Comparison of ENCODE assay signal across 8 cellular contexts in the genomic region with DNA sequence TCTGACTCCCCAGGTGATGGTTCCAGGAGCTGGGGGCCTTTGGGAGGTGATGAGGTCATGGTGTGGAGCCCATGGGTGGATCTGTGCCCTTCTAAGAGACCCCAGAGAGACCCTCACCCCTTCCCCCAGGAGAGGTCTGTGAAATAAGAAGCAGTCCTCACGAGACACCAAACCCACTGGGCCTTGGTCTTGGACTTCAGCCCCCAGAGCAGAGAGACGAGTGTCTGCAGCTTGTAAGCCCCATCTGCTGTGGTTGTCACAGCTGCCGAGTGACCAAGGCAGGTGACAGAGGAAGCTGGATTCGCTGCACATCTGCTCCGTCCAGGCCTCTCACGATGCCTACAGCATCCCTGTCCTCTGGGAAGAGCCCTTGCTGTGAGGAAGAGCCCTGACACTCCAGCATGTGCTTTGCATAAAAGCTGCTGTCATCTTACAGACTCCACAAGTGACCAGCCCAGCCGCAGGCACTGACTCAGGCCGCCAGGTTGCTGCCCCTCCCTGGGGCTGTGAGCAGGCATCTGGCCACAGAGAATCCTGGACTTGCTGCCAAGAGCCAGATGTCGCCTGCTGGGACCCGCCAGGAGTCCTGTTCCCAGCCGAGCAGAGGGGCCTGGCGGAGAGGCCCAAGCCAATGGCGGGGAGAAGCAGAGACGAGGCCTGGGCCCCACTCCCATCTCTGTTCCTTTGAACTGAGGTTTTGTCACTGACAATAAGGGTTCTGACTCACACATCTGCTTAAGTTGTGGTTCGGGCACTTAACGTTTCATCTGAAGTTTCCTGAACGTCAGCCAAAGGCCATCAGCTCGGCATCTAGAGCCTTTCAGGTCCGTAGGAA.
DNase-seq lines count a peak whose midpoint lies in the region; ATAC-seq, FAIRE-seq and TF ChIP-seq lines count a peak whose summit lies in the region.

No MANE protein-coding gene starts in this region.

- H3K4me3 ChIP-seq in DND-41 (ENCODE audit: low read depth in 1 of 2, low read length in 2 of 2) (no peak overlapping the region), H1 (ENCODE audit: extremely low read depth in 1 of 4, insufficient read depth in 2 of 4, low read depth in 3 of 4, low read length in 4 of 4) (no peak overlapping the region), neural progenitor cell (no peak overlapping the region), colonic mucosa (no peak overlapping the region)

- no peak overlapping the region for H3K4me2 ChIP-seq in DND-41 (ENCODE audit: insufficient read depth, low read length)
- no peak overlapping the region for H3K4me2 ChIP-seq in H1 (ENCODE audit: insufficient read depth in 1 of 2, low read depth in 2 of 2, low read length in 2 of 2)
- H3K4me2 ChIP-seq in neural progenitor cell, result no peak overlapping the region

- peak overlapping the region; percentile 86 for H3K27ac Mint-ChIP-seq in neural progenitor cell
- no peak overlapping the region for H3K27ac Mint-ChIP-seq in type B pancreatic cell

- H3K36me3 ChIP-seq in DND-41 (ENCODE audit: insufficient read depth, low read length), result no peaks in the 10 kb centered on the region
- no peaks in the 10 kb centered on the region; a peak in 1 of 8 replicates for H3K36me3 ChIP-seq in H1 (ENCODE audit: control insufficient read depth in 2 of 4, insufficient read depth in 4 of 4, low read length in 3 of 4)
- no peaks in the 10 kb centered on the region for H3K36me3 ChIP-seq in neural progenitor cell
- H3K36me3 ChIP-seq in colonic mucosa, result no peaks in the 10 kb centered on the region

- H2BK120ac ChIP-seq in H1 (replicated peaks; ENCODE audit: low read depth, low read length), result no peak overlapping the region

- no peak for TF ChIP-seq RAD21 in H1 (IDR thresholded peaks at IDR 0.05 in 1 of 2, conservative IDR thresholded peaks at IDR 0.05 in 1 of 2; ENCODE audit: low read depth in 2 of 2, low read length in 2 of 2)

- H4K20me1 ChIP-seq in DND-41 (ENCODE audit: insufficient read depth, low read length) (no peaks in the 10 kb centered on the region), H1 (replicated peaks in 1 of 2; ENCODE audit: control insufficient read depth in 1 of 2, insufficient read depth in 2 of 2, low read length in 2 of 2) (peaks cover 0 to 11% of the 10 kb centered on the region in 2 experiments), neural progenitor cell (ENCODE audit: low read depth) (no peaks in the 10 kb centered on the region)

- H4K5ac ChIP-seq in H1 (ENCODE audit: insufficient read length, low read depth, low read length), result no peak overlapping the region

- no peak overlapping the region for H3K18ac ChIP-seq in H1 (ENCODE audit: extremely low read depth, low read length)

- H3K27ac ChIP-seq in DND-41 (ENCODE audit: low read length) (no peak overlapping the region), H1 (ENCODE audit: low read depth, low read length) (no peak overlapping the region), neural progenitor cell (no peak overlapping the region), colonic mucosa (no peak overlapping the region)

- peak overlapping the region; percentile 99 for H2BK15ac ChIP-seq in H1 (ENCODE audit: low read length)

- DNase-seq in DND-41 (peak; percentile 34), NCI-H146 treated with DMSO at 0.1 percent for 48 hours (lab: John Stamatoyannopoulos, UW; ENCODE audit: unreplicated experiment) (peak; percentile 8), H1 (ENCODE audit: low read depth in 1 of 2, low spot score in 2 of 2) (no peak), neural progenitor cell (ENCODE audit: low spot score) (peak; percentile 53), KG1 (lab: John Stamatoyannopoulos, UW) (no peak), type B pancreatic cell (ENCODE audit: extremely low spot score, unreplicated experiment) (no peak), colonic mucosa (no peak)

- CTCF ChIA-PET in H1 (lab: Charles Lee; ENCODE audit: partially characterized antibody), result interaction anchor here (0.6 to 6.9 kb wide), 21 partner anchors 8 to 1030 kb away, joined by 3 to 68 read pairs (median 4); no protein-coding TSS in a partner anchor

- H3K4ac ChIP-seq in H1 (replicated peaks; ENCODE audit: insufficient read length, low read depth, low read length), result no peak overlapping the region

- 0 out of 2 replicates have a peak overlapping the region, but pooled peaks have one; percentile 27 for H2BK12ac ChIP-seq in H1 (ENCODE audit: low read depth, low read length)

- H3K79me1 ChIP-seq in H1 (ENCODE audit: low read depth, low read length), result peaks cover 3% of the 10 kb centered on the region

- no peak overlapping the region for H4K8ac ChIP-seq in H1 (ENCODE audit: extremely low read depth, insufficient read depth, low read length)

- H2AK5ac ChIP-seq in H1 (ENCODE audit: low read depth, low read length), result no peak overlapping the region

- no peak overlapping the region for H2AFZ ChIP-seq in DND-41 (ENCODE audit: low read depth, low read length)
- H2AFZ ChIP-seq in H1 (ENCODE audit: low read length), result no peak overlapping the region
- no peak overlapping the region for H2AFZ ChIP-seq in neural progenitor cell (replicated peaks)

- H3K23ac ChIP-seq in H1 (ENCODE audit: insufficient read length), result no peak overlapping the region

- H3F3A ChIP-seq in neural progenitor cell (ENCODE audit: low read depth), result peaks cover 22% of the 10 kb centered on the region

- no peak overlapping the region for H2BK5ac ChIP-seq in H1 (ENCODE audit: low read depth, low read length)

- H2BK20ac ChIP-seq in H1 (ENCODE audit: low read length), result peak overlapping the region; percentile 55; the same call in 1 of the 2 replicates

- FAIRE-seq in H1 (lab: Jason Lieb, UNC), result no peak

- H3K36me3 Mint-ChIP-seq in neural progenitor cell, result no peaks in the 10 kb centered on the region
- H3K36me3 Mint-ChIP-seq in type B pancreatic cell, result no peaks in the 10 kb centered on the region

- intact Hi-C loops in colonic mucosa (cut with DNase I), result loop anchor here (5.0 kb wide), 2 partner anchors 154 to 174 kb away; no protein-coding TSS in a partner anchor

- TF ChIP-seq POLR2A in H1 (IDR thresholded peaks at IDR 0.05; ENCODE audit: control extremely low read depth in 1 of 2, low read depth in 2 of 2, low read length in 2 of 2), result no peak

- H3K27me3 ChIP-seq in DND-41 (ENCODE audit: insufficient read depth, low read length, poor library complexity) (no peaks in the 10 kb centered on the region), H1 (replicated peaks in 1 of 4; ENCODE audit: control insufficient read depth in 3 of 4, extremely low read depth in 1 of 4, insufficient read depth in 3 of 4, low read length in 3 of 4) (no peaks in the 10 kb centered on the region), neural progenitor cell (no peaks in the 10 kb centered on the region), colonic mucosa (no peaks in the 10 kb centered on the region)

- ATAC-seq in DND-41 (ENCODE audit: insufficient read depth, low read depth) (peak; percentile 73), GM18867 (IDR thresholded peaks at IDR 0.05; ENCODE audit: unreplicated experiment) (no peak)

- no peaks in the 10 kb centered on the region for H3K27me3 Mint-ChIP-seq in neural progenitor cell (ENCODE audit: insufficient read depth, low read depth)
- H3K27me3 Mint-ChIP-seq in type B pancreatic cell, result peaks cover 12% of the 10 kb centered on the region

- H4K91ac ChIP-seq in H1 (replicated peaks; ENCODE audit: insufficient read length, low read length), result no peak overlapping the region

- H3K4me1 ChIP-seq in DND-41 (ENCODE audit: insufficient read depth, low read length) (no peaks in the 10 kb centered on the region), H1 (replicated peaks in 1 of 4; ENCODE audit: control insufficient read depth in 3 of 4, insufficient read depth in 4 of 4, low read length in 3 of 4) (peaks cover 0 to 16% (median 10%) of the 10 kb centered on the region in 4 experiments; a peak in 6 of 7 replicates), neural progenitor cell (peaks cover 21% of the 10 kb centered on the region), colonic mucosa (peaks cover 3% of the 10 kb centered on the region)

- TF ChIP-seq CTCF in DND-41 (IDR thresholded peaks at IDR 0.05; ENCODE audit: borderline replicate concordance, extremely low read depth, low read length, poor library complexity, severe bottlenecking) (no peak), H1 (IDR thresholded peaks at IDR 0.05; ENCODE audit: control extremely low read depth in 1 of 3, insufficient read depth in 1 of 3, low read depth in 1 of 3, low read length in 3 of 3) (0 out of 4 replicates have a peak, but pooled peaks of 1 of the 3 experiments have one; percentile 6), neural progenitor cell (IDR thresholded peaks at IDR 0.05) (no peak), type B pancreatic cell (conservative IDR thresholded peaks at IDR 0.05) (no peak), colonic mucosa (IDR thresholded peaks at IDR 0.05) (no peak)

- peaks cover 2% of the 10 kb centered on the region for H3K9me3 ChIP-seq in DND-41 (ENCODE audit: insufficient read depth, low read length, severe bottlenecking)
- H3K9me3 ChIP-seq in H1 (ENCODE audit: insufficient read depth in 2 of 2, low read depth in 1 of 2, low read length in 1 of 2), result peaks cover 0 to 3% of the 10 kb centered on the region in 2 experiments; a peak in 1 of 4 replicates
- H3K9me3 ChIP-seq in neural progenitor cell (ENCODE audit: low read depth), result no peaks in the 10 kb centered on the region
- H3K9me3 ChIP-seq in colonic mucosa, result no peaks in the 10 kb centered on the region

- TF ChIP-seq EP300 in H1 (IDR thresholded peaks at IDR 0.05; ENCODE audit: borderline replicate concordance in 1 of 2, low read depth in 2 of 2, low read length in 2 of 2), result no peak

- peaks cover 16% of the 10 kb centered on the region for H3K23me2 ChIP-seq in H1 (ENCODE audit: low read depth, low read length)

- POLR2A ChIA-PET in H1 (lab: Charles Lee; ENCODE audit: partially characterized antibody), result interaction anchor here (1.3 to 2.4 kb wide), 3 partner anchors 12 to 148 kb away, joined by 4 to 8 read pairs (median 7); no protein-coding TSS in a partner anchor

- WGBS in H1 (ENCODE audit: extremely low coverage in 1 of 2, insufficient coverage in 1 of 2, insufficient read length in 1 of 2, insufficient replicate concordance in 2 of 2, low coverage in 1 of 2, low lambda C conversion rate in 2 of 2, missing lambda C conversion rate in 1 of 2), 2 experiments, result 85% methylated on average over 19 of the region's 19 CpGs; no CpG with 5 or more reads in 1 of the 2 experiments

- H3K4me3 Mint-ChIP-seq in neural progenitor cell, result no peak overlapping the region
- no peak overlapping the region for H3K4me3 Mint-ChIP-seq in type B pancreatic cell

- no peaks in the 10 kb centered on the region for H3K9me3 Mint-ChIP-seq in neural progenitor cell
- H3K9me3 Mint-ChIP-seq in type B pancreatic cell, result no peaks in the 10 kb centered on the region

- no peak overlapping the region for H3K14ac ChIP-seq in H1 (ENCODE audit: insufficient read length)

- H3K56ac ChIP-seq in H1 (replicated peaks; ENCODE audit: insufficient read length, low read depth, low read length), result no peak overlapping the region

- H3K4me1 Mint-ChIP-seq in neural progenitor cell (peaks cover 29% of the 10 kb centered on the region), type B pancreatic cell (ENCODE audit: unreplicated experiment) (peaks cover 22% of the 10 kb centered on the region)

- H3K79me2 ChIP-seq in DND-41 (ENCODE audit: insufficient read depth, low read length) (no peaks in the 10 kb centered on the region), H1 (ENCODE audit: control insufficient read depth in 1 of 2, insufficient read depth in 2 of 2, low read length in 2 of 2) (no peaks in the 10 kb centered on the region), neural progenitor cell (ENCODE audit: low read depth) (no peaks in the 10 kb centered on the region)

- no peak overlapping the region for H3K9ac ChIP-seq in DND-41 (ENCODE audit: low read depth, low read length)
- H3K9ac ChIP-seq in H1 (replicated peaks in 1 of 4; ENCODE audit: extremely low read depth in 1 of 4, low read depth in 3 of 4, low read length in 3 of 4), result no peak overlapping the region
- H3K9ac ChIP-seq in neural progenitor cell, result no peak overlapping the region
- H3K9ac ChIP-seq in colonic mucosa (ENCODE audit: low read depth in 2 of 2, low read length in 2 of 2), result peak overlapping the region in 1 of 2 donors; percentile 8

Comparison
In these comparisons a context has a peak if more than half of its experiments do, and no peak if none do; other contexts are left out.
1. DNase-seq: peak in DND-41 (single experiment), NCI-H146 treated with DMSO at 0.1 percent for 48 hours (single experiment) and neural progenitor cell (single experiment); none in H1 (0 of 2), KG1 (single experiment), type B pancreatic cell (single experiment) and colonic mucosa (single experiment).